Comparison of ENCODE assay signal across 11 cellular contexts in genomic region chr9:7273575-7273974, GRCh38.
DNase-seq lines count a peak whose midpoint lies in the region; ATAC-seq and TF ChIP-seq lines count a peak whose summit lies in the region.
"Had no signal": no experiment of that assay in that cellular context is flagged by ENCODE, and none has a peak within 500 bp of the region (broad histone marks: within the 10 kb centered on the region; RNA-seq: fewer than 3 reads in every experiment).

No MANE protein-coding gene starts in this region.

- H3K9ac ChIP-seq in GM23248: no peak overlapping the region

- no peaks in the 10 kb centered on the region for H4K20me1 ChIP-seq in GM23248 (ENCODE audit: insufficient read depth)

- peak; percentile 81 for TF ChIP-seq CTCF in fibroblast of villous mesenchyme (IDR thresholded peaks at IDR 0.05; ENCODE audit: insufficient read depth, low read depth, low read length)

- H3K79me2 ChIP-seq in GM23248 (ENCODE audit: insufficient read depth): no peaks in the 10 kb centered on the region

- no peaks in the 10 kb centered on the region for H3F3A ChIP-seq in GM23248 (ENCODE audit: insufficient read depth)

- no peak for ATAC-seq in HG02970 (IDR thresholded peaks at IDR 0.05; ENCODE audit: low FRiP score, unreplicated experiment)

- DNase-seq in GM23248: peak; percentile 40
- peak; percentile 9 to 54 for DNase-seq in SHP77 (lab: John Stamatoyannopoulos, UW)
- peak; percentile 71 for DNase-seq in fibroblast of villous mesenchyme (ENCODE audit: low read depth)
- DNase-seq in retina: peak; percentile 30
- DNase-seq in SKM-1 treated with dmso at 0.1 percent for 144 hours (lab: John Stamatoyannopoulos, UW; ENCODE audit: unreplicated experiment): no peak
- DNase-seq in NK-92 treated with Interleukin-12 subunit alpha and Interleukin-12 subunit beta, amount 100 ng/mL, for 24 hours (lab: John Stamatoyannopoulos, UW): no peak
- DNase-seq in NCI-H1930 (lab: John Stamatoyannopoulos, UW): no peak
- DNase-seq: activated gamma-delta T cell treated with Interleukin-2 at 50 U/mL for 16 hours, foreskin melanocyte, NCI-H1417 treated with DMSO at 0.1 percent for 48 hours had no signal

- H3K9me2 ChIP-seq in GM23248 (ENCODE audit: insufficient read depth): no peaks in the 10 kb centered on the region

- H3K4me2 ChIP-seq in GM23248 (ENCODE audit: unreplicated experiment): no peak overlapping the region

- no peaks in the 10 kb centered on the region for H3K4me1 ChIP-seq in GM23248 (ENCODE audit: insufficient read depth)

- H3K9me3 ChIP-seq in GM23248 (ENCODE audit: low read depth): no peaks in the 10 kb centered on the region

- H3K27me3 ChIP-seq in GM23248 (replicated peaks; ENCODE audit: insufficient read depth): peaks cover 41% of the 10 kb centered on the region

- in situ Hi-C loops in GM23248 (cut with MboI): no loop called here

- 31 to 45% methylated on average over 5 of the region's 5 CpGs for WGBS in GM23248 (ENCODE audit: low coverage in 1 of 2, low lambda C conversion rate in 2 of 2, missing lambda C conversion rate in 2 of 2), 2 experiments

- no peak overlapping the region for H3K27ac ChIP-seq in GM23248

- no peaks in the 10 kb centered on the region for H3K36me3 ChIP-seq in GM23248 (ENCODE audit: low read depth)

- H3K4me3 ChIP-seq in GM23248: no peak overlapping the region
- H3K4me3 ChIP-seq in fibroblast of villous mesenchyme (ENCODE audit: low read depth, low read length): no peak overlapping the region

- H2AFZ ChIP-seq in GM23248: no peak overlapping the region

Comparison
In these comparisons a context has a peak if more than half of its experiments do, and no peak if none do; other contexts are left out.
1. DNase-seq: peak in GM23248 (single experiment), SHP77 (2 of 2), fibroblast of villous mesenchyme (single experiment) and retina (single experiment); none in SKM-1 treated with dmso at 0.1 percent for 144 hours (single experiment), NK-92 treated with Interleukin-12 subunit alpha and Interleukin-12 subunit beta, amount 100 ng/mL, for 24 hours (single experiment) and NCI-H1930 (0 of 2).